ENCODE assay signal across 8 cellular contexts in the genomic region with DNA sequence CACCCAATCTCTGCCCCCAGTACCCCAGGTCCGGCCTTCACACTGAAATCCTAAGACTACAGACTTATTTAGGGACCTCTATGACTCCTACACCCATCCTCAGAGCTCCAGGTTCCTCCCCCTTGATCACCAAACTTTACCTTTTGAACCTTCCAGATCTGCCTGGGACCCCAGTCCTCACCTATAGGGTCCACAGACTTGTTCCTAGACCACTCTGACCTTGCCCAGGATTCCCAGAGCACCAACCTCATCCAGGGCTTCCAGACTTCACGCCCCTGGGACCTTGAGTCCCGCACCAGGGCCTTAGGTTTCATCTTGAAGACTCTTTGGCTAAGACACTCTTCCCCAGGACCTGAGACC. TPM values are rescaled to one million over a fixed set of nuclear protein-coding genes. Genes with fewer than 3 reads are reported as not detected.
DNase-seq lines count a peak whose midpoint lies in the region; ATAC-seq and TF ChIP-seq lines count a peak whose summit lies in the region.

No MANE protein-coding gene starts in this region.

- POLR2A ChIA-PET in MCF 10A (lab: Yijun Ruan, JAX) = interaction anchor here (0.7 to 3.5 kb wide), 22 partner anchors 9 to 225 kb away, joined by 3 to 31 read pairs (median 4); partner anchors contain the start of gene SLC20A1

- peak overlapping the region; percentile 73 for H3K4me2 ChIP-seq in mesenchymal stem cell (ENCODE audit: low read length, poor library complexity, severe bottlenecking)

- H3K27me3 Mint-ChIP-seq in activated naive CD4-positive, alpha-beta T cell treated with anti-CD3 and anti-CD28 coated beads, Interleukin-2, amount 10 ng/mL, durations not matched to agents 7 days and 5 days = no peaks in the 10 kb centered on the region
- no peaks in the 10 kb centered on the region for H3K27me3 Mint-ChIP-seq in MCF 10A (ENCODE audit: insufficient read depth, unreplicated experiment)

- TF ChIP-seq CTCF in MCF 10A (IDR thresholded peaks at IDR 0.05; ENCODE audit: unreplicated experiment) (no peak), upper lobe of right lung (IDR thresholded peaks at IDR 0.05) (no peak)

- ATAC-seq in upper lobe of right lung (no peak), HG02571 (IDR thresholded peaks at IDR 0.05; ENCODE audit: unreplicated experiment) (no peak), GM19324 (IDR thresholded peaks at IDR 0.05; ENCODE audit: low FRiP score, unreplicated experiment) (no peak)

- H3K36me3 ChIP-seq in mesenchymal stem cell (ENCODE audit: control insufficient read depth in 1 of 2, insufficient read depth in 2 of 2, low read depth in 1 of 2, low read length in 2 of 2) (peaks cover 21 to 33% of the 10 kb centered on the region in 2 experiments), upper lobe of right lung (peaks cover 12% of the 10 kb centered on the region)

- peak overlapping the region; percentile 65 to 94 for H3K4me3 ChIP-seq in mesenchymal stem cell (ENCODE audit: insufficient read depth in 1 of 2, low read depth in 1 of 2, low read length in 2 of 2)
- H3K4me3 ChIP-seq in upper lobe of right lung = peak overlapping the region; percentile 72

- peak overlapping the region; percentile 99 for H3K27ac ChIP-seq in mesenchymal stem cell (ENCODE audit: low read length, poor library complexity, severe bottlenecking)
- H3K27ac ChIP-seq in upper lobe of right lung = peak overlapping the region; percentile 92

- H3K4me1 ChIP-seq in mesenchymal stem cell (ENCODE audit: control insufficient read depth, insufficient read depth, low read depth, low read length) = peaks cover 20% of the 10 kb centered on the region
- H3K4me1 ChIP-seq in upper lobe of right lung = peaks cover 10% of the 10 kb centered on the region

- no peaks in the 10 kb centered on the region for H3K9me3 Mint-ChIP-seq in activated naive CD4-positive, alpha-beta T cell treated with anti-CD3 and anti-CD28 coated beads, Interleukin-2, amount 10 ng/mL, durations not matched to agents 7 days and 5 days
- H3K9me3 Mint-ChIP-seq in MCF 10A (ENCODE audit: unreplicated experiment) = no peaks in the 10 kb centered on the region

- H2AK5ac ChIP-seq in mesenchymal stem cell (ENCODE audit: low read length, severe bottlenecking) = peak overlapping the region; percentile 97

- H2BK15ac ChIP-seq in mesenchymal stem cell (ENCODE audit: low read depth, poor library complexity, severe bottlenecking) = peak overlapping the region; percentile 83

- H3K27ac Mint-ChIP-seq in activated naive CD4-positive, alpha-beta T cell treated with anti-CD3 and anti-CD28 coated beads, Interleukin-2, amount 10 ng/mL, durations not matched to agents 7 days and 5 days = peak overlapping the region; percentile 98
- peak overlapping the region; percentile 100 for H3K27ac Mint-ChIP-seq in MCF 10A (ENCODE audit: low read depth, unreplicated experiment)

- peaks cover 42% of the 10 kb centered on the region for H3K4me1 Mint-ChIP-seq in activated naive CD4-positive, alpha-beta T cell treated with anti-CD3 and anti-CD28 coated beads, Interleukin-2, amount 10 ng/mL, durations not matched to agents 7 days and 5 days
- H3K4me1 Mint-ChIP-seq in MCF 10A (ENCODE audit: insufficient read depth, unreplicated experiment) = peaks cover 24% of the 10 kb centered on the region

- H4K8ac ChIP-seq in mesenchymal stem cell (ENCODE audit: low read length) = peak overlapping the region; percentile 93

- H3K9ac ChIP-seq in mesenchymal stem cell (ENCODE audit: low read length) = peak overlapping the region; percentile 97

- intact Hi-C loops in MCF 10A (cut with micrococcal nuclease) = loop anchor here (5.0 kb wide), 2 partner anchors 328 to 528 kb away; partner anchors contain the start of genes TMEM87B and ZC3H8
- intact Hi-C loops in upper lobe of right lung (cut with DNase I) = loop anchor here (5.0 kb wide), 1 partner anchor 98 kb away; no protein-coding TSS in a partner anchor

- H3K4me3 Mint-ChIP-seq in activated naive CD4-positive, alpha-beta T cell treated with anti-CD3 and anti-CD28 coated beads, Interleukin-2, amount 10 ng/mL, durations not matched to agents 7 days and 5 days = peak overlapping the region; percentile 96
- H3K4me3 Mint-ChIP-seq in MCF 10A (ENCODE audit: unreplicated experiment) = peak overlapping the region; percentile 92

- peak overlapping the region; percentile 66 for H4K91ac ChIP-seq in mesenchymal stem cell (ENCODE audit: low read length)

- peak overlapping the region; percentile 14 for H2BK5ac ChIP-seq in mesenchymal stem cell (ENCODE audit: low read depth, low read length, poor library complexity, severe bottlenecking)

- no peaks in the 10 kb centered on the region for H3K9me3 ChIP-seq in mesenchymal stem cell (ENCODE audit: control insufficient read depth, low read length)
- H3K9me3 ChIP-seq in upper lobe of right lung = no peaks in the 10 kb centered on the region

- H3K27me3 ChIP-seq in mesenchymal stem cell (ENCODE audit: control insufficient read depth in 1 of 2, insufficient read depth in 1 of 2, low read length in 2 of 2) = no peaks in the 10 kb centered on the region
- no peaks in the 10 kb centered on the region for H3K27me3 ChIP-seq in upper lobe of right lung

- H3K14ac ChIP-seq in mesenchymal stem cell (ENCODE audit: low read length in 2 of 2) = no peak overlapping the region

- no peak overlapping the region for H3K23ac ChIP-seq in mesenchymal stem cell (ENCODE audit: low read length in 2 of 2)

- H3K36me3 Mint-ChIP-seq in activated naive CD4-positive, alpha-beta T cell treated with anti-CD3 and anti-CD28 coated beads, Interleukin-2, amount 10 ng/mL, durations not matched to agents 7 days and 5 days = peaks cover 21% of the 10 kb centered on the region
- peaks cover 40% of the 10 kb centered on the region for H3K36me3 Mint-ChIP-seq in MCF 10A (ENCODE audit: insufficient read depth, unreplicated experiment)

- BruUV-seq in MCF 10A (replicated peaks; lab: Mats Ljungman, UMichigan) = TSS peak; percentile 62

- H2BK120ac ChIP-seq in mesenchymal stem cell (ENCODE audit: low read depth, low read length) = no peak overlapping the region

- H3K18ac ChIP-seq in mesenchymal stem cell (ENCODE audit: low read depth in 1 of 2, low read length in 2 of 2) = peak overlapping the region; percentile 91 to 97

- no peak overlapping the region for H2BK12ac ChIP-seq in mesenchymal stem cell (ENCODE audit: low read length in 2 of 2)

- H3K79me1 ChIP-seq in mesenchymal stem cell (replicated peaks; ENCODE audit: low read length, poor library complexity, severe bottlenecking) = peaks cover 30% of the 10 kb centered on the region

- peak overlapping the region; percentile 33 for H2AFZ ChIP-seq in mesenchymal stem cell (ENCODE audit: low read depth, low read length)

- H3K4ac ChIP-seq in mesenchymal stem cell (ENCODE audit: low read depth in 1 of 2, low read length in 2 of 2) = peak overlapping the region; percentile 69 to 91

- 61% methylated on average over 3 of the region's 3 CpGs for WGBS in mesenchymal stem cell

- CTCF ChIA-PET in activated naive CD4-positive, alpha-beta T cell treated with anti-CD3 and anti-CD28 coated beads, Interleukin-2, amount 10 ng/mL, durations not matched to agents 7 days and 5 days (lab: Charles Lee) = interaction anchor here (0.8 to 2.1 kb wide), 3 partner anchors 16 to 141 kb away, joined by 3 to 4 read pairs (median 3); no protein-coding TSS in a partner anchor
- CTCF ChIA-PET in MCF 10A (lab: Yijun Ruan, JAX) = interaction anchor here (0.6 to 1.9 kb wide), 15 partner anchors 10 to 667 kb away, joined by 3 to 9 read pairs (median 3); no protein-coding TSS in a partner anchor

- no peak for DNase-seq in activated naive CD4-positive, alpha-beta T cell treated with anti-CD3 and anti-CD28 coated beads, Interleukin-2, amount 10 ng/mL, durations not matched to agents 7 days and 5 days
- DNase-seq in activated naive CD4-positive, alpha-beta T cell treated with Interleukin-2 at 50 U/mL for 16 hours = no peak
- no peak for DNase-seq in MCF 10A (ENCODE audit: unreplicated experiment)
- DNase-seq in mesenchymal stem cell = peak; percentile 15
- no peak for DNase-seq in upper lobe of right lung
- no peak for DNase-seq in superior temporal gyrus (ENCODE audit: extremely low spot score)

RNA-seq across cellular contexts. Expression of gene CHCHD5, which starts 0.5 kb away (rescaled TPM):
- total RNA-seq in MCF 10A (2022) (54.5 and 56.1 TPM in 2 replicates), upper lobe of right lung (23.9 TPM)
- 25.0 TPM for polyA plus RNA-seq in mesenchymal stem cell (2013, experiment 1 of 2)
- 24.5 TPM for polyA plus RNA-seq in mesenchymal stem cell (2013, experiment 2 of 2)

RNA-seq across cellular contexts. Expression of gene POLR1B, which starts 42.6 kb away (rescaled TPM):
- total RNA-seq in MCF 10A (2022) (51.6 and 74.0 TPM in 2 replicates), upper lobe of right lung (22.1 TPM)
- 4.4 TPM for polyA plus RNA-seq in mesenchymal stem cell (2013, experiment 1 of 2)
- polyA plus RNA-seq in mesenchymal stem cell (2013, experiment 2 of 2) = 3.5 TPM
